14 cellular contexts compared by ENCODE assay signal in genomic region chr17:35875439-35876139, GRCh38. TPM values are rescaled to one million over a fixed set of nuclear protein-coding genes. Genes with fewer than 3 reads are reported as not detected.
A peak's percentile ranks its signal among the peaks of the same experiment; 100 is the strongest.
DNase-seq lines count a peak whose midpoint lies in the region; ATAC-seq lines count a peak whose summit lies in the region.
"Had no signal": no experiment of that assay in that cellular context is flagged by ENCODE, and none has a peak within 500 bp of the region (broad histone marks: within the 10 kb centered on the region; RNA-seq: fewer than 3 reads in every experiment).

No MANE protein-coding gene starts in this region.

- peaks cover 72% of the 10 kb centered on the region for H3K4me1 Mint-ChIP-seq in activated CD8-positive, alpha-beta memory T cell treated with anti-CD3 and anti-CD28 coated beads, Interleukin-2, amount 10 ng/mL, durations not matched to agents 7 days and 5 days
- H3K4me1 Mint-ChIP-seq in activated T-helper 17 cell treated with anti-CD3 and anti-CD28 coated beads, Interleukin-2, amount 50 U/mL, for 72 hours = peaks cover 13% of the 10 kb centered on the region
- peaks cover 20 to 64% (median 28%) of the 10 kb centered on the region in 7 donors for H3K4me1 Mint-ChIP-seq in naive thymus-derived CD4-positive, alpha-beta T cell
- peaks cover 16 to 21% of the 10 kb centered on the region in 2 donors for H3K4me1 Mint-ChIP-seq in stimulated activated naive B cell treated with anti-CD40 and anti-IgM and Interleukin-4, amounts not matched to agents 10 μg/mL and 1 μg/mL and 100 μg/mL, for 72 hours

- no peak overlapping the region for H3K27ac ChIP-seq in naive thymus-derived CD4-positive, alpha-beta T cell (ENCODE audit: low read depth, low read length)
- H3K27ac ChIP-seq: parathyroid adenoma, suprapubic skin had no signal

- H3K36me3 Mint-ChIP-seq in activated CD8-positive, alpha-beta memory T cell treated with anti-CD3 and anti-CD28 coated beads, Interleukin-2, amount 10 ng/mL, durations not matched to agents 7 days and 5 days = peaks cover 81% of the 10 kb centered on the region
- no peaks in the 10 kb centered on the region for H3K36me3 Mint-ChIP-seq in activated T-helper 17 cell treated with anti-CD3 and anti-CD28 coated beads, Interleukin-2, amount 50 U/mL, for 72 hours (ENCODE audit: low read depth)
- peaks cover 0 to 29% (median 0%) of the 10 kb centered on the region in 5 donors for H3K36me3 Mint-ChIP-seq in naive thymus-derived CD4-positive, alpha-beta T cell
- peaks cover 2 to 8% of the 10 kb centered on the region in 2 donors for H3K36me3 Mint-ChIP-seq in stimulated activated naive B cell treated with anti-CD40 and anti-IgM and Interleukin-4, amounts not matched to agents 10 μg/mL and 1 μg/mL and 100 μg/mL, for 72 hours

- peaks cover 0 to 37% (median 0%) of the 10 kb centered on the region in 3 experiments for H3K36me3 ChIP-seq in naive thymus-derived CD4-positive, alpha-beta T cell (ENCODE audit: control insufficient read depth in 2 of 3, insufficient read depth in 3 of 3, low read length in 3 of 3)
- H3K36me3 ChIP-seq: suprapubic skin had no signal

- POLR2A ChIA-PET in naive thymus-derived CD4-positive, alpha-beta T cell (lab: Charles Lee) = no interaction called here

- no peaks in the 10 kb centered on the region for H3K27me3 ChIP-seq in naive thymus-derived CD4-positive, alpha-beta T cell (ENCODE audit: control insufficient read depth in 2 of 2, insufficient read depth in 2 of 2, low read length in 2 of 2)
- H3K27me3 ChIP-seq: suprapubic skin had no signal

- peak overlapping the region; percentile 34 for H3K4me3 ChIP-seq in naive thymus-derived CD4-positive, alpha-beta T cell (ENCODE audit: low read length)
- H3K4me3 ChIP-seq: suprapubic skin had no signal

- peak overlapping the region; percentile 99 for H3K4me3 Mint-ChIP-seq in activated CD8-positive, alpha-beta memory T cell treated with anti-CD3 and anti-CD28 coated beads, Interleukin-2, amount 10 ng/mL, durations not matched to agents 7 days and 5 days
- H3K4me3 Mint-ChIP-seq in activated T-helper 17 cell treated with anti-CD3 and anti-CD28 coated beads, Interleukin-2, amount 50 U/mL, for 72 hours = peak overlapping the region; percentile 23
- peak overlapping the region in 4 of 10 donors; percentile 15 to 63 (median 39) for H3K4me3 Mint-ChIP-seq in naive thymus-derived CD4-positive, alpha-beta T cell
- no peak overlapping the region for H3K4me3 Mint-ChIP-seq in stimulated activated naive B cell treated with anti-CD40 and anti-IgM and Interleukin-4, amounts not matched to agents 10 μg/mL and 1 μg/mL and 100 μg/mL, for 72 hours

- H3K27ac Mint-ChIP-seq in activated CD8-positive, alpha-beta memory T cell treated with anti-CD3 and anti-CD28 coated beads, Interleukin-2, amount 10 ng/mL, durations not matched to agents 7 days and 5 days = peak overlapping the region; percentile 93
- peak overlapping the region; percentile 6 for H3K27ac Mint-ChIP-seq in activated T-helper 17 cell treated with anti-CD3 and anti-CD28 coated beads, Interleukin-2, amount 50 U/mL, for 72 hours
- peak overlapping the region in 5 of 9 donors; percentile 17 to 75 (median 48) for H3K27ac Mint-ChIP-seq in naive thymus-derived CD4-positive, alpha-beta T cell
- no peak overlapping the region for H3K27ac Mint-ChIP-seq in stimulated activated naive B cell treated with anti-CD40 and anti-IgM and Interleukin-4, amounts not matched to agents 10 μg/mL and 1 μg/mL and 100 μg/mL, for 72 hours

- H3K9me3 Mint-ChIP-seq in activated CD8-positive, alpha-beta memory T cell treated with anti-CD3 and anti-CD28 coated beads, Interleukin-2, amount 10 ng/mL, durations not matched to agents 7 days and 5 days (ENCODE audit: low read depth) = no peaks in the 10 kb centered on the region
- no peaks in the 10 kb centered on the region for H3K9me3 Mint-ChIP-seq in activated T-helper 17 cell treated with anti-CD3 and anti-CD28 coated beads, Interleukin-2, amount 50 U/mL, for 72 hours
- no peaks in the 10 kb centered on the region for H3K9me3 Mint-ChIP-seq in naive thymus-derived CD4-positive, alpha-beta T cell
- H3K9me3 Mint-ChIP-seq in stimulated activated naive B cell treated with anti-CD40 and anti-IgM and Interleukin-4, amounts not matched to agents 10 μg/mL and 1 μg/mL and 100 μg/mL, for 72 hours = no peaks in the 10 kb centered on the region

- no peaks in the 10 kb centered on the region for H3K9me3 ChIP-seq in naive thymus-derived CD4-positive, alpha-beta T cell (ENCODE audit: control insufficient read depth in 2 of 3, low read length in 3 of 3)
- H3K9me3 ChIP-seq: suprapubic skin had no signal

- ATAC-seq in activated CD8-positive, alpha-beta memory T cell treated with anti-CD3 and anti-CD28 coated beads, Interleukin-2, amount 10 ng/mL, durations not matched to agents 7 days and 5 days = peak; percentile 2
- ATAC-seq in GM18909 (IDR thresholded peaks at IDR 0.05; ENCODE audit: poor library complexity, unreplicated experiment) = peak; percentile 33
- ATAC-seq in activated T-helper 17 cell treated with anti-CD3 and anti-CD28 coated beads, Interleukin-2, amount 50 U/mL, for 72 hours (replicated peaks) = no peak
- no peak for ATAC-seq in naive thymus-derived CD4-positive, alpha-beta T cell
- ATAC-seq in HG03571 (IDR thresholded peaks at IDR 0.05; ENCODE audit: unreplicated experiment) = no peak
- ATAC-seq in HG03432 (IDR thresholded peaks at IDR 0.05; ENCODE audit: unreplicated experiment) = no peak
- ATAC-seq in stimulated activated naive B cell treated with anti-CD40 and anti-IgM and Interleukin-4, amounts not matched to agents 10 μg/mL and 1 μg/mL and 100 μg/mL, for 72 hours (replicated peaks) = no peak
- ATAC-seq: SK-N-SH treated with all-trans-retinoic acid at 6 μM for 48 hours had no signal

- intact Hi-C loops in naive thymus-derived CD4-positive, alpha-beta T cell (cut with micrococcal nuclease) = no loop called here

- H3K27me3 Mint-ChIP-seq in activated CD8-positive, alpha-beta memory T cell treated with anti-CD3 and anti-CD28 coated beads, Interleukin-2, amount 10 ng/mL, durations not matched to agents 7 days and 5 days = no peaks in the 10 kb centered on the region
- peaks cover 5% of the 10 kb centered on the region for H3K27me3 Mint-ChIP-seq in activated T-helper 17 cell treated with anti-CD3 and anti-CD28 coated beads, Interleukin-2, amount 50 U/mL, for 72 hours
- peaks cover 0 to 8% (median 0%) of the 10 kb centered on the region in 5 donors for H3K27me3 Mint-ChIP-seq in naive thymus-derived CD4-positive, alpha-beta T cell
- H3K27me3 Mint-ChIP-seq in stimulated activated naive B cell treated with anti-CD40 and anti-IgM and Interleukin-4, amounts not matched to agents 10 μg/mL and 1 μg/mL and 100 μg/mL, for 72 hours = no peaks in the 10 kb centered on the region

- H3K4me1 ChIP-seq in naive thymus-derived CD4-positive, alpha-beta T cell (ENCODE audit: control insufficient read depth in 2 of 2, insufficient read depth in 2 of 2, low read length in 2 of 2) = peaks cover 10 to 34% of the 10 kb centered on the region in 2 donors
- H3K4me1 ChIP-seq: parathyroid adenoma, suprapubic skin had no signal

- DNase-seq in activated CD8-positive, alpha-beta memory T cell treated with anti-CD3 and anti-CD28 coated beads, Interleukin-2, amount 10 ng/mL, durations not matched to agents 7 days and 5 days = peak; percentile 75
- DNase-seq in activated CD8-positive, alpha-beta memory T cell treated with anti-CD3 and anti-CD28 coated beads, Interleukin-2, amount 50 U/mL, for 4 hours = no peak
- no peak for DNase-seq in naive thymus-derived CD4-positive, alpha-beta T cell
- no peak for DNase-seq in stimulated activated naive B cell treated with anti-CD40 and anti-IgM and Interleukin-4, amounts not matched to agents 10 μg/mL and 1 μg/mL and 100 μg/mL, for 72 hours
- DNase-seq: activated effector memory CD4-positive, alpha-beta T cell treated with anti-CD3 and anti-CD28 coated beads, Interleukin-2, amount 50 U/mL, for 16 hours; NCI-H226; OCI-M1 had no signal

- CTCF ChIA-PET in activated CD8-positive, alpha-beta memory T cell treated with anti-CD3 and anti-CD28 coated beads, Interleukin-2, amount 10 ng/mL, durations not matched to agents 7 days and 5 days (lab: Charles Lee) = interaction anchor here (0.9 to 15.6 kb wide), 11 partner anchors 9 to 112 kb away, joined by 3 to 254 read pairs (median 5); no protein-coding TSS in a partner anchor
- CTCF ChIA-PET in naive thymus-derived CD4-positive, alpha-beta T cell (lab: Charles Lee) = no interaction called here

RNA-seq across cellular contexts. Expression of gene CCL5, which starts 4.6 kb away (rescaled TPM):
- total RNA-seq in activated CD8-positive, alpha-beta memory T cell treated with anti-CD3 and anti-CD28 coated beads, Interleukin-2, amount 10 ng/mL, durations not matched to agents 7 days and 5 days = 1,000 to 10,000 TPM in 1 of 2 experiments, 100 to 1,000 TPM in 1; 973 to 1,249 TPM
- 10 to 100 TPM; 17.2 to 22.5 TPM for total RNA-seq in activated T-helper 17 cell treated with anti-CD3 and anti-CD28 coated beads, Interleukin-2, amount 50 U/mL, for 72 hours
- 100 to 1,000 TPM in 1 of 5 experiments, 10 to 100 TPM in 4; 17.0 to 192 (median 29.1) TPM for total RNA-seq in naive thymus-derived CD4-positive, alpha-beta T cell
- polyA plus RNA-seq in naive thymus-derived CD4-positive, alpha-beta T cell = 1 to 10 TPM; 2.8 to 4.1 TPM

RNA-seq across cellular contexts. Expression of gene HEATR9, which starts 6.9 kb away (rescaled TPM):
- 1 to 10 TPM; 6.4 to 6.7 TPM for total RNA-seq in activated CD8-positive, alpha-beta memory T cell treated with anti-CD3 and anti-CD28 coated beads, Interleukin-2, amount 10 ng/mL, durations not matched to agents 7 days and 5 days
- under 1 TPM in 1 of 2 donors, not detected in 1; 0.24 TPM for total RNA-seq in activated T-helper 17 cell treated with anti-CD3 and anti-CD28 coated beads, Interleukin-2, amount 50 U/mL, for 72 hours
- total RNA-seq in naive thymus-derived CD4-positive, alpha-beta T cell = 1 to 10 TPM in 1 of 5 experiments, under 1 TPM in 1, not detected in 3; 0.22 to 1.9 TPM
- polyA plus RNA-seq in naive thymus-derived CD4-positive, alpha-beta T cell = under 1 TPM in 1 of 2 donors, not detected in 1; 0.09 TPM
- total RNA-seq: suprapubic skin had no signal

RNA-seq across cellular contexts. Expression of gene RDM1, which starts 55.0 kb away (rescaled TPM):
- total RNA-seq in activated CD8-positive, alpha-beta memory T cell treated with anti-CD3 and anti-CD28 coated beads, Interleukin-2, amount 10 ng/mL, durations not matched to agents 7 days and 5 days = 10 to 100 TPM; 13.5 to 18.5 TPM
- 1 to 10 TPM; 2.0 to 4.3 TPM for total RNA-seq in activated T-helper 17 cell treated with anti-CD3 and anti-CD28 coated beads, Interleukin-2, amount 50 U/mL, for 72 hours
- 1 to 10 TPM in 1 of 5 experiments, not detected in 4; 6.9 TPM for total RNA-seq in naive thymus-derived CD4-positive, alpha-beta T cell
- polyA plus RNA-seq in naive thymus-derived CD4-positive, alpha-beta T cell = under 1 TPM in 1 of 2 donors, not detected in 1; 0.39 TPM
- total RNA-seq: suprapubic skin had no signal

Comparison
In these comparisons a context has a peak if more than half of its experiments do, and no peak if none do; other contexts are left out.
1. ATAC-seq: peak in activated CD8-positive, alpha-beta memory T cell treated with anti-CD3 and anti-CD28 coated beads, Interleukin-2, amount 10 ng/mL, durations not matched to agents 7 days and 5 days (single experiment) and GM18909 (single experiment); none in activated T-helper 17 cell treated with anti-CD3 and anti-CD28 coated beads, Interleukin-2, amount 50 U/mL, for 72 hours (single experiment), naive thymus-derived CD4-positive, alpha-beta T cell (single experiment), HG03571 (single experiment), HG03432 (single experiment) and stimulated activated naive B cell treated with anti-CD40 and anti-IgM and Interleukin-4, amounts not matched to agents 10 μg/mL and 1 μg/mL and 100 μg/mL, for 72 hours (0 of 2).
2. H3K4me3 Mint-ChIP-seq: peak in activated CD8-positive, alpha-beta memory T cell treated with anti-CD3 and anti-CD28 coated beads, Interleukin-2, amount 10 ng/mL, durations not matched to agents 7 days and 5 days (single experiment) and activated T-helper 17 cell treated with anti-CD3 and anti-CD28 coated beads, Interleukin-2, amount 50 U/mL, for 72 hours (single experiment); none in stimulated activated naive B cell treated with anti-CD40 and anti-IgM and Interleukin-4, amounts not matched to agents 10 μg/mL and 1 μg/mL and 100 μg/mL, for 72 hours (0 of 2).
3. RNA of gene CCL5, which starts 4.6 kb away (total RNA-seq): 973 to 1,249 TPM in activated CD8-positive, alpha-beta memory T cell treated with anti-CD3 and anti-CD28 coated beads, Interleukin-2, amount 10 ng/mL, durations not matched to agents 7 days and 5 days; 17.0 to 192 TPM in naive thymus-derived CD4-positive, alpha-beta T cell and 17.2 to 22.5 TPM in activated T-helper 17 cell treated with anti-CD3 and anti-CD28 coated beads, Interleukin-2, amount 50 U/mL, for 72 hours; every median in the first group is over 4 times any median in the second.